In the genomic region with DNA sequence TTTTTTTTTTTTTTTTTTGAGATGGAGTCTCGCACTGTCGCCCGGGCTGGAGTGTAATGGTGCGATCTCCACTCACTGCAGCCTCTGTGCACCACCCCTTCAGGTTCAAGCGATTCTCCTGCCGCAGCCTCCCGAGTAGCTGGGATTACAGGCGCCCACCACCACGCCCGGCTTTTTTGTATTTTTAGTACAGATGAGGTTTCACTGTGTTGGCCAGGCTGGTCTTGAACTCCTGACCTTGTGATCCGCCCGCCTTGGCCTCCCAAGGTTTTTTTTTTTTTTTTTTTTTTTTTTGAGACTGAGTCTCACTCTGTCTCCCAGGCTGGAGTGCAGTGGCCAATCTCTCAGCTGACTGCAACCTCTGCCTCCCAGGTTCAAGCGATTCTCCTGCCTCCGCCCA, we compare ENCODE assay signal across 12 cellular contexts. TPM values are rescaled to one million over a fixed set of nuclear protein-coding genes. Genes with fewer than 3 reads are reported as not detected.
DNase-seq lines count a peak whose midpoint lies in the region; ATAC-seq and TF ChIP-seq lines count a peak whose summit lies in the region.
"Not testable (repeated sequence)": the region's sequence is repeated elsewhere in the genome, so short reads cannot be mapped to it uniquely, and the experiment has no call there.
"Had no signal": no experiment of that assay in that cellular context is flagged by ENCODE, and none has a peak within 500 bp of the region (broad histone marks: within the 10 kb centered on the region; RNA-seq: fewer than 3 reads in every experiment).

No MANE protein-coding gene starts in this region.

- not testable (repeated sequence) for H2AFZ ChIP-seq in HCT116 (ENCODE audit: low read depth, low read length, poor library complexity, severe bottlenecking); OCI-LY7 (ENCODE audit: low read length)

- H3K79me2 ChIP-seq in HCT116 (ENCODE audit: insufficient read depth, low read length) (peaks cover 63% of the 10 kb centered on the region), OCI-LY7 (ENCODE audit: insufficient read depth, low read depth, low read length) (peaks cover 63% of the 10 kb centered on the region)

- H3K4me3 Mint-ChIP-seq in activated T-cell treated with anti-CD3 and anti-CD28 coated beads, Interleukin-2, amount 50 U/mL, for 24 hours = peak overlapping the region; percentile 87
- H3K4me3 Mint-ChIP-seq in brain = peak overlapping the region; percentile 90 to 98 (median 95)
- peak overlapping the region; percentile 95 for H3K4me3 Mint-ChIP-seq in natural killer cell

- H3K4me1 Mint-ChIP-seq in activated T-cell treated with anti-CD3 and anti-CD28 coated beads, Interleukin-2, amount 50 U/mL, for 24 hours (ENCODE audit: low read depth) = peaks cover 61% of the 10 kb centered on the region
- H3K4me1 Mint-ChIP-seq in brain (peaks cover 62% of the 10 kb centered on the region), natural killer cell (peaks cover 30 to 42% of the 10 kb centered on the region in 2 donors)

- H3K9me2 ChIP-seq in HCT116 (ENCODE audit: insufficient read depth); OCI-LY7 (ENCODE audit: insufficient read depth, low read length): not testable (repeated sequence)

- H3K4me3 ChIP-seq in AG04450 (ENCODE audit: low read depth, low read length) = peak overlapping the region; percentile 87; the same call in 1 of the 2 replicates
- not testable (repeated sequence) for H3K4me3 ChIP-seq in HCT116 (replicated peaks in 1 of 2; ENCODE audit: low read depth in 1 of 2, low read length in 2 of 2); skeletal muscle satellite cell (ENCODE audit: low read length)
- H3K4me3 ChIP-seq in OCI-LY7 (ENCODE audit: low read depth, low read length, poor library complexity, severe bottlenecking) = peak overlapping the region; percentile 75
- H3K4me3 ChIP-seq in fibroblast of mammary gland (ENCODE audit: control insufficient read depth, low read depth, low read length) = peak overlapping the region; percentile 84

- H4K20me1 ChIP-seq in HCT116 (ENCODE audit: insufficient read depth) = not testable (repeated sequence)
- H4K20me1 ChIP-seq in OCI-LY7 (ENCODE audit: insufficient read depth, low read length) = peaks cover 16% of the 10 kb centered on the region; the same call in 1 of the 2 replicates

- not testable (repeated sequence) for H3K27ac ChIP-seq in AG04450 (ENCODE audit: low read depth, low read length); HCT116 (ENCODE audit: low read depth, low read length); OCI-LY7 (ENCODE audit: low read depth, low read length, poor library complexity, severe bottlenecking)

- H3K36me3 Mint-ChIP-seq in activated T-cell treated with anti-CD3 and anti-CD28 coated beads, Interleukin-2, amount 50 U/mL, for 24 hours (ENCODE audit: low read depth) = peaks cover 15% of the 10 kb centered on the region
- peaks cover 28% of the 10 kb centered on the region for H3K36me3 Mint-ChIP-seq in brain
- H3K36me3 Mint-ChIP-seq in natural killer cell = not testable (repeated sequence)

- not testable (repeated sequence) for H3K27me3 Mint-ChIP-seq in activated T-cell treated with anti-CD3 and anti-CD28 coated beads, Interleukin-2, amount 50 U/mL, for 24 hours; brain; natural killer cell (ENCODE audit: low read depth in 2 of 2)

- not testable (repeated sequence) for H3K27ac Mint-ChIP-seq in activated T-cell treated with anti-CD3 and anti-CD28 coated beads, Interleukin-2, amount 50 U/mL, for 24 hours; natural killer cell
- peak overlapping the region in 2 of 5 experiments; percentile 91 to 95 for H3K27ac Mint-ChIP-seq in brain

- H3K4me2 ChIP-seq in HCT116 (ENCODE audit: low read length) (peak overlapping the region; percentile 99; the same call in 1 of the 2 replicates), OCI-LY7 (ENCODE audit: low read length) (peak overlapping the region; percentile 98), skeletal muscle satellite cell (ENCODE audit: low read length) (peak overlapping the region; percentile 83)

- CTCF ChIA-PET in AG04450 (lab: Charles Lee); OCI-LY7 (lab: Charles Lee; ENCODE audit: unreplicated experiment): not testable (repeated sequence)
- CTCF ChIA-PET in HCT116 (lab: Charles Lee) = interaction anchor here (1.5 kb wide), 1 partner anchor 11 kb away, joined by 4 read pairs; no protein-coding TSS in a partner anchor

- POLR2A ChIA-PET in AG04450 (lab: Yijun Ruan, JAX) = interaction anchor here (0.6 kb wide), 1 partner anchor 23 kb away, joined by 3 read pairs; no protein-coding TSS in a partner anchor
- POLR2A ChIA-PET in HCT116 (lab: Charles Lee) = interaction anchor here (0.7 kb wide), 1 partner anchor 199 kb away, joined by 3 read pairs; the partner anchor contains the start of gene SPCS2
- POLR2A ChIA-PET in OCI-LY7 (lab: Charles Lee) = interaction anchor here (0.8 kb wide), 1 partner anchor 34 kb away, joined by 3 read pairs; no protein-coding TSS in a partner anchor

- H3K9me3 Mint-ChIP-seq in activated T-cell treated with anti-CD3 and anti-CD28 coated beads, Interleukin-2, amount 50 U/mL, for 24 hours; natural killer cell: not testable (repeated sequence)
- peaks cover 4 to 12% (median 5%) of the 10 kb centered on the region in 5 experiments for H3K9me3 Mint-ChIP-seq in brain

- TF ChIP-seq RAD21 in HCT116 (IDR thresholded peaks at IDR 0.05; ENCODE audit: low read depth) = not testable (repeated sequence)

- not testable (repeated sequence) for ATAC-seq in HCT116, natural killer cell

- not testable (repeated sequence) for TF ChIP-seq CTCF in AG04450 (IDR thresholded peaks at IDR 0.05; ENCODE audit: low read depth, low read length); HCT116 (IDR thresholded peaks at IDR 0.05 in 2 of 3, conservative IDR thresholded peaks at IDR 0.05 in 1 of 3; ENCODE audit: borderline replicate concordance in 1 of 3, insufficient read depth in 1 of 3, low read depth in 2 of 3, low read length in 2 of 3); OCI-LY7 (conservative IDR thresholded peaks at IDR 0.05; ENCODE audit: low read length); brain (conservative IDR thresholded peaks at IDR 0.05); fibroblast of mammary gland (conservative IDR thresholded peaks at IDR 0.05; ENCODE audit: control insufficient read depth, insufficient read depth, low read depth, low read length); natural killer cell (IDR thresholded peaks at IDR 0.05)

- TF ChIP-seq POLR2A in HCT116 (IDR thresholded peaks at IDR 0.05; ENCODE audit: borderline replicate concordance, extremely low read depth, insufficient read depth, insufficient read length) = not testable (repeated sequence)

- not testable (repeated sequence) for DNase-seq in AG04450 (ENCODE audit: low read depth, low spot score); HCT116 (ENCODE audit: low read depth, low spot score); OCI-LY7 (ENCODE audit: low spot score); activated T-cell treated with anti-CD3 and anti-CD28 coated beads, Interleukin-2, amount 50 U/mL, for 24 hours; fibroblast of mammary gland (ENCODE audit: low read depth); natural killer cell

- not testable (repeated sequence) for H3K27me3 ChIP-seq in AG04450 (ENCODE audit: control insufficient read depth, insufficient read depth, low read length); HCT116 (ENCODE audit: insufficient read depth, low read length); skeletal muscle satellite cell (ENCODE audit: control insufficient read depth, insufficient read depth, low read length)

- not testable (repeated sequence) for H3K9ac ChIP-seq in HCT116 (ENCODE audit: low read length); skeletal muscle satellite cell (ENCODE audit: low read depth, low read length)

- not testable (repeated sequence) for BruUV-seq in HCT116 (replicated peaks; lab: Mats Ljungman, UMichigan); OCI-LY7 (replicated peaks; lab: Mats Ljungman, UMichigan)

- not testable (repeated sequence) for H3K9me3 ChIP-seq in AG04450 (ENCODE audit: control insufficient read depth, insufficient read depth, low read length); HCT116 (ENCODE audit: control insufficient read depth in 1 of 2, insufficient read depth in 1 of 2, low read depth in 1 of 2, low read length in 2 of 2); OCI-LY7 (ENCODE audit: low read length); skeletal muscle satellite cell (replicated peaks; ENCODE audit: low read length)

- RAD21 ChIA-PET in HCT116 (lab: Charles Lee; ENCODE audit: low non-redundant PET in 1 of 2, low total read pairs in 2 of 2, uncharacterized antibody in 2 of 2, unreplicated experiment in 2 of 2) = not testable (repeated sequence)

- not testable (repeated sequence) for H3K36me3 ChIP-seq in HCT116 (ENCODE audit: control insufficient read depth in 1 of 2, insufficient read depth in 2 of 2, low read length in 2 of 2); skeletal muscle satellite cell (ENCODE audit: insufficient read depth, low read length)
- peaks cover 14% of the 10 kb centered on the region for H3K36me3 ChIP-seq in OCI-LY7 (ENCODE audit: insufficient read depth, low read length)

- intact Hi-C loops in HCT116 (cut with micrococcal nuclease); OCI-LY7 (cut with micrococcal nuclease; ENCODE audit: unreplicated experiment); natural killer cell (cut with micrococcal nuclease): not testable (repeated sequence)

- H3K4me1 ChIP-seq in HCT116 (ENCODE audit: control insufficient read depth in 1 of 2, insufficient read depth in 2 of 2, low read length in 2 of 2) (peaks cover 11 to 39% of the 10 kb centered on the region in 2 experiments), OCI-LY7 (ENCODE audit: insufficient read depth, low read length, poor library complexity, severe bottlenecking) (peaks cover 48% of the 10 kb centered on the region), skeletal muscle satellite cell (ENCODE audit: control insufficient read depth, insufficient read depth, low read length) (peaks cover 31% of the 10 kb centered on the region)

RNA-seq across cellular contexts. Expression of gene RNF169, which starts 1.9 kb away (rescaled TPM):
- polyA plus RNA-seq in AG04450 (2011; rRNA removed) = 10.0 and 12.3 TPM in 2 replicates
- 31.4 and 42.4 TPM in 2 replicates for polyA minus RNA-seq in AG04450 (2011; rRNA and poly(A)+ RNA removed)
- total RNA-seq in HCT116 (2021; ENCODE audit: unreplicated experiment) = 22.5 TPM
- polyA plus RNA-seq in HCT116 (2012) = 6.7 and 8.4 TPM in 2 replicates
- total RNA-seq in OCI-LY7 (2014; rRNA removed; shearing (Covaris generic)) = 16.4 and 16.9 TPM in 2 replicates
- 18.0 and 19.9 TPM in 2 replicates for total RNA-seq in OCI-LY7 (2022)
- 4.7 TPM for polyA plus RNA-seq in brain (ENCODE audit: insufficient read depth, low read depth, low replicate concordance)
- total RNA-seq in natural killer cell = 10 to 100 TPM; 29.1 to 39.8 (median 37.9) TPM
- 15.5 and 16.5 TPM in 2 replicates for total RNA-seq in skeletal muscle satellite cell (2012; rRNA removed)

RNA-seq across cellular contexts. Expression of gene CHRDL2, which starts 19.4 kb away (rescaled TPM):
- polyA plus RNA-seq in AG04450 (2011; rRNA removed) = 0.88 and 0.91 TPM in 2 replicates
- polyA minus RNA-seq in AG04450 (2011; rRNA and poly(A)+ RNA removed) = 0.37 and 0.39 TPM in 2 replicates
- not detected for total RNA-seq in HCT116 (2021; ENCODE audit: unreplicated experiment)
- 0.25 TPM in 1 of 2 replicates, not detected in the other for polyA plus RNA-seq in HCT116 (2012)
- total RNA-seq in OCI-LY7 (2014; rRNA removed; shearing (Covaris generic)) = not detected in 2 replicates
- total RNA-seq in OCI-LY7 (2022) = not detected in 2 replicates
- polyA plus RNA-seq in brain (ENCODE audit: insufficient read depth, low read depth, low replicate concordance) = 0.76 TPM
- total RNA-seq in natural killer cell = not detected
- total RNA-seq in skeletal muscle satellite cell (2012; rRNA removed) = not detected in 2 replicates
- total RNA-seq: activated T-cell treated with anti-CD3 and anti-CD28 coated beads, Interleukin-2, amount 50 U/mL, for 72 hours; cardiac muscle cell; suprapubic skin had no signal
- polyA plus RNA-seq: cardiac muscle cell, neural cell had no signal
